ENCODE assay signal across 10 cellular contexts in genomic region chr1:95953005-95953404, GRCh38.
DNase-seq lines count a peak whose midpoint lies in the region; ATAC-seq, FAIRE-seq and TF ChIP-seq lines count a peak whose summit lies in the region.
"Had no signal": no experiment of that assay in that cellular context is flagged by ENCODE, and none has a peak within 500 bp of the region (broad histone marks: within the 10 kb centered on the region; RNA-seq: fewer than 3 reads in every experiment).

No MANE protein-coding gene starts in this region.

- no peak overlapping the region for H3K14ac ChIP-seq in mesenchymal stem cell (ENCODE audit: low read length in 2 of 2)

- no peak overlapping the region for H3K4me3 Mint-ChIP-seq in activated T-cell treated with anti-CD3 and anti-CD28 coated beads, Interleukin-2, amount 50 U/mL, for 4 hours

- H4K8ac ChIP-seq in mesenchymal stem cell (ENCODE audit: low read length), result no peak overlapping the region

- H3K23ac ChIP-seq in mesenchymal stem cell (ENCODE audit: low read length in 2 of 2), result no peak overlapping the region

- FAIRE-seq in kidney (lab: Jason Lieb, UNC), result no peak

- no peaks in the 10 kb centered on the region for H3K79me1 ChIP-seq in mesenchymal stem cell (replicated peaks; ENCODE audit: low read length, poor library complexity, severe bottlenecking)

- H3K18ac ChIP-seq in mesenchymal stem cell (ENCODE audit: low read depth in 1 of 2, low read length in 2 of 2), result no peak overlapping the region

- WGBS in body of pancreas, 2 donors, result 3 to 5% methylated on average over 4 of the region's 4 CpGs
- 71% methylated on average over 3 of the region's 4 CpGs for WGBS in mesenchymal stem cell

- intact Hi-C loops in body of pancreas (cut with DNase I) (no loop called here), kidney (cut with DNase I) (no loop called here)

- no peak overlapping the region for H2BK12ac ChIP-seq in mesenchymal stem cell (ENCODE audit: low read length in 2 of 2)

- no peaks in the 10 kb centered on the region for H3K27me3 Mint-ChIP-seq in activated T-cell treated with anti-CD3 and anti-CD28 coated beads, Interleukin-2, amount 50 U/mL, for 4 hours (ENCODE audit: low read depth)

- no peak overlapping the region for H3K4ac ChIP-seq in mesenchymal stem cell (ENCODE audit: low read depth in 1 of 2, low read length in 2 of 2)

- no peak overlapping the region for H3K4me3 ChIP-seq in MG63
- H3K4me3 ChIP-seq in body of pancreas, result no peak overlapping the region
- H3K4me3 ChIP-seq in mesenchymal stem cell (ENCODE audit: insufficient read depth in 1 of 2, low read depth in 1 of 2, low read length in 2 of 2), result no peak overlapping the region
- no peak overlapping the region for H3K4me3 ChIP-seq in kidney (ENCODE audit: low read length in 2 of 2)

- H3K9ac ChIP-seq in mesenchymal stem cell (ENCODE audit: low read length), result peak overlapping the region; percentile 19
- no peak overlapping the region for H3K9ac ChIP-seq in kidney (ENCODE audit: low read length in 2 of 2)
- H3K9ac ChIP-seq: parathyroid adenoma had no signal

- no peak overlapping the region for H2AK5ac ChIP-seq in mesenchymal stem cell (ENCODE audit: low read length, severe bottlenecking)

- H3K27ac ChIP-seq in body of pancreas, result no peak overlapping the region
- no peak overlapping the region for H3K27ac ChIP-seq in mesenchymal stem cell (ENCODE audit: low read length, poor library complexity, severe bottlenecking)
- H3K27ac ChIP-seq in kidney (ENCODE audit: low read depth in 2 of 2, low read length in 2 of 2), result no peak overlapping the region
- H3K27ac ChIP-seq: parathyroid adenoma had no signal

- peak; percentile 48 for DNase-seq in DMS153 (lab: John Stamatoyannopoulos, UW)
- peak; percentile 1 for DNase-seq in MG63
- DNase-seq in body of pancreas, result peak in 3 of 4 donors; percentile 12 to 25 (median 12)
- peak; percentile 12 for DNase-seq in mesenchymal stem cell
- no peak for DNase-seq in activated T-cell treated with anti-CD3 and anti-CD28 coated beads, Interleukin-2, amount 50 U/mL, for 4 hours
- no peak for DNase-seq in ecto neural progenitor cell (ENCODE audit: low spot score)
- DNase-seq in kidney, result no peak
- DNase-seq: activated CD8-positive, alpha-beta memory T cell treated with anti-CD3 and anti-CD28 coated beads for 24 hours had no signal

- H3K27me3 ChIP-seq in MG63 (no peaks in the 10 kb centered on the region), body of pancreas (no peaks in the 10 kb centered on the region), mesenchymal stem cell (ENCODE audit: control insufficient read depth in 1 of 2, insufficient read depth in 1 of 2, low read length in 2 of 2) (no peaks in the 10 kb centered on the region)

- H3K9me3 Mint-ChIP-seq in activated T-cell treated with anti-CD3 and anti-CD28 coated beads, Interleukin-2, amount 50 U/mL, for 4 hours, result peaks cover 13% of the 10 kb centered on the region

- H3K4me2 ChIP-seq in mesenchymal stem cell (ENCODE audit: low read length, poor library complexity, severe bottlenecking), result no peak overlapping the region

- H3K4me1 Mint-ChIP-seq in activated T-cell treated with anti-CD3 and anti-CD28 coated beads, Interleukin-2, amount 50 U/mL, for 4 hours (ENCODE audit: low read depth), result no peaks in the 10 kb centered on the region

- no peak overlapping the region for H4K91ac ChIP-seq in mesenchymal stem cell (ENCODE audit: low read length)

- TF ChIP-seq CTCF in body of pancreas (IDR thresholded peaks at IDR 0.05), result peak in 4 of 7 experiments; percentile 16 to 33 (median 24)
- no peak for TF ChIP-seq CTCF in kidney (IDR thresholded peaks at IDR 0.05; ENCODE audit: borderline replicate concordance, extremely low read depth, insufficient read depth)

- H3K36me3 Mint-ChIP-seq in activated T-cell treated with anti-CD3 and anti-CD28 coated beads, Interleukin-2, amount 50 U/mL, for 4 hours (ENCODE audit: insufficient read depth), result no peaks in the 10 kb centered on the region

- H3K36me3 ChIP-seq in MG63 (no peaks in the 10 kb centered on the region), body of pancreas (replicated peaks in 1 of 2; ENCODE audit: insufficient read depth in 1 of 2, low read depth in 2 of 2) (no peaks in the 10 kb centered on the region), mesenchymal stem cell (ENCODE audit: control insufficient read depth in 1 of 2, insufficient read depth in 2 of 2, low read depth in 1 of 2, low read length in 2 of 2) (no peaks in the 10 kb centered on the region), kidney (ENCODE audit: control insufficient read depth in 1 of 2, insufficient read depth in 2 of 2, low read length in 2 of 2) (no peaks in the 10 kb centered on the region)

- H3K9me3 ChIP-seq in MG63 (no peaks in the 10 kb centered on the region), body of pancreas (no peaks in the 10 kb centered on the region), mesenchymal stem cell (ENCODE audit: control insufficient read depth, low read length) (no peaks in the 10 kb centered on the region), kidney (ENCODE audit: control insufficient read depth in 1 of 2, low read length in 2 of 2) (no peaks in the 10 kb centered on the region)

- no peak overlapping the region for H2BK120ac ChIP-seq in mesenchymal stem cell (ENCODE audit: low read depth, low read length)

- no peak overlapping the region for H2AFZ ChIP-seq in mesenchymal stem cell (ENCODE audit: low read depth, low read length)
- H2AFZ ChIP-seq: parathyroid adenoma had no signal

- no peak overlapping the region for H2BK5ac ChIP-seq in mesenchymal stem cell (ENCODE audit: low read depth, low read length, poor library complexity, severe bottlenecking)

- TF ChIP-seq POLR2A in body of pancreas (IDR thresholded peaks at IDR 0.05), result no peak

- no peak overlapping the region for H2BK15ac ChIP-seq in mesenchymal stem cell (ENCODE audit: low read depth, poor library complexity, severe bottlenecking)

- H3K4me1 ChIP-seq in body of pancreas (no peaks in the 10 kb centered on the region), mesenchymal stem cell (ENCODE audit: control insufficient read depth, insufficient read depth, low read depth, low read length) (no peaks in the 10 kb centered on the region), kidney (ENCODE audit: control insufficient read depth in 1 of 2, insufficient read depth in 1 of 2, low read depth in 1 of 2, low read length in 2 of 2) (no peaks in the 10 kb centered on the region)
- H3K4me1 ChIP-seq: parathyroid adenoma had no signal

- ATAC-seq in body of pancreas (peak; percentile 56), HG02678 (IDR thresholded peaks at IDR 0.05; ENCODE audit: unreplicated experiment) (no peak)
- no peak for ATAC-seq in activated T-cell treated with anti-CD3 and anti-CD28 coated beads, Interleukin-2, amount 50 U/mL, for 4 hours

Comparison
In these comparisons a context has a peak if more than half of its experiments do, and no peak if none do; other contexts are left out.
1. DNase-seq: peak in DMS153 (single experiment), MG63 (single experiment), body of pancreas (3 of 4) and mesenchymal stem cell (single experiment); none in activated T-cell treated with anti-CD3 and anti-CD28 coated beads, Interleukin-2, amount 50 U/mL, for 4 hours (single experiment), ecto neural progenitor cell (single experiment) and kidney (single experiment).